1 cellular context compared by ENCODE assay signal in genomic region chr10:110969183-110969582, GRCh38.
TF ChIP-seq lines count a peak whose summit lies in the region.

No MANE protein-coding gene starts in this region.

TF ChIP-seq in GM23338, 12 proteins besides CTCF, POLR2A, EP300 and RAD21 (continued from another document):
- TF ChIP-seq REST (IDR thresholded peaks at IDR 0.05; ENCODE audit: unreplicated experiment) (no peak), EZH2 (IDR thresholded peaks at IDR 0.05; ENCODE audit: low read depth, unreplicated experiment) (no peak), STAT1 (IDR thresholded peaks at IDR 0.05; ENCODE audit: unreplicated experiment) (no peak), ZNF331 (CRISPR knock-in tag; IDR thresholded peaks at IDR 0.05; ENCODE audit: low read depth) (no peak)
